Comparison of ENCODE assay signal across 1 cellular context in the genomic region with DNA sequence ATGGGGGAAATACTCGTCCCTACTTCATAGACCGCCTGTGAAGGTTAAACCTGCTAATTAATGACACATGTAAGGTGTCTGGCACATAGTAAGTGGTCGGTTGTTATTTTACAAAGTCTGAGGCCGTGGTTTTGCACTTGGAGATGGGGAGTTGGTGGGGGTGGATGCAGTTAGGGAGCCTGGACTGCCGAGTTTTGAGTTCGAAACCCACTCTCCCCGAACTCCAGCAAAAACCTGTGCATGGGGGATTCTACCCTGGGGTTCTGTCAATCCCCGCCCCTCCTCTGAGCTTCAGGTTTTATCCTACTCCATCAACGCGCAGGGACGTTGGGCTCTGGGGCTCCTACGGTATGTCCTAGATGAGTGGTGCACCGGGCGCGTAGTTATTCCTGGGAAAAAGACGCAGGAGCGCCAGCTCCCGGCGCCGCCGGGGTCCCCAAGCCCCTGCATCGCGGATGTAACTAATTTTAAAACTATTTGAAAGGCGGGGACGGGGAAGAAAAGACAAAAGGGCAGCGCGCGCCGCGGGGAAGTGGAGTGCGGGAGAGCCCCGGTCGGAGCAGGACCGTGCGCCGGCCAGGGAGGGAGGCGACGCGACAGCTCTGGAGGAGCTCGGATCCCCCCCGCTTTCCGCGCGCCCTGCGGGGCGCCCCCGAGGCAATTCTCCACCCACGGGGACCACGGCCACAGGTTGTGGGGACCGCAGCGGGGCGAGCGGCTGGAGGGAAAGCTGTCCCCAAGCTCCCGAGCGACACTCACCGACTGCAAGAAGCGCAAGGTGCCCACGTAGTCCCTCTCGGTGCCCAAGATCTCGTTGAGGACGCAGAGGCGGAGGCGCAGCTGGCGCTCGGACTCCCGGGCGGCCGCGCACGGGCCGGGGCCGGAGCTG.
A peak's percentile ranks its signal among the peaks of the same experiment; 100 is the strongest.
TF ChIP-seq lines count a peak whose summit lies in the region.

No MANE protein-coding gene starts in this region.

TF ChIP-seq in GM12878, 131 proteins besides CTCF, POLR2A, EP300 and RAD21 (continued from another document and continues in another):
- TF ChIP-seq, protein P1, sequence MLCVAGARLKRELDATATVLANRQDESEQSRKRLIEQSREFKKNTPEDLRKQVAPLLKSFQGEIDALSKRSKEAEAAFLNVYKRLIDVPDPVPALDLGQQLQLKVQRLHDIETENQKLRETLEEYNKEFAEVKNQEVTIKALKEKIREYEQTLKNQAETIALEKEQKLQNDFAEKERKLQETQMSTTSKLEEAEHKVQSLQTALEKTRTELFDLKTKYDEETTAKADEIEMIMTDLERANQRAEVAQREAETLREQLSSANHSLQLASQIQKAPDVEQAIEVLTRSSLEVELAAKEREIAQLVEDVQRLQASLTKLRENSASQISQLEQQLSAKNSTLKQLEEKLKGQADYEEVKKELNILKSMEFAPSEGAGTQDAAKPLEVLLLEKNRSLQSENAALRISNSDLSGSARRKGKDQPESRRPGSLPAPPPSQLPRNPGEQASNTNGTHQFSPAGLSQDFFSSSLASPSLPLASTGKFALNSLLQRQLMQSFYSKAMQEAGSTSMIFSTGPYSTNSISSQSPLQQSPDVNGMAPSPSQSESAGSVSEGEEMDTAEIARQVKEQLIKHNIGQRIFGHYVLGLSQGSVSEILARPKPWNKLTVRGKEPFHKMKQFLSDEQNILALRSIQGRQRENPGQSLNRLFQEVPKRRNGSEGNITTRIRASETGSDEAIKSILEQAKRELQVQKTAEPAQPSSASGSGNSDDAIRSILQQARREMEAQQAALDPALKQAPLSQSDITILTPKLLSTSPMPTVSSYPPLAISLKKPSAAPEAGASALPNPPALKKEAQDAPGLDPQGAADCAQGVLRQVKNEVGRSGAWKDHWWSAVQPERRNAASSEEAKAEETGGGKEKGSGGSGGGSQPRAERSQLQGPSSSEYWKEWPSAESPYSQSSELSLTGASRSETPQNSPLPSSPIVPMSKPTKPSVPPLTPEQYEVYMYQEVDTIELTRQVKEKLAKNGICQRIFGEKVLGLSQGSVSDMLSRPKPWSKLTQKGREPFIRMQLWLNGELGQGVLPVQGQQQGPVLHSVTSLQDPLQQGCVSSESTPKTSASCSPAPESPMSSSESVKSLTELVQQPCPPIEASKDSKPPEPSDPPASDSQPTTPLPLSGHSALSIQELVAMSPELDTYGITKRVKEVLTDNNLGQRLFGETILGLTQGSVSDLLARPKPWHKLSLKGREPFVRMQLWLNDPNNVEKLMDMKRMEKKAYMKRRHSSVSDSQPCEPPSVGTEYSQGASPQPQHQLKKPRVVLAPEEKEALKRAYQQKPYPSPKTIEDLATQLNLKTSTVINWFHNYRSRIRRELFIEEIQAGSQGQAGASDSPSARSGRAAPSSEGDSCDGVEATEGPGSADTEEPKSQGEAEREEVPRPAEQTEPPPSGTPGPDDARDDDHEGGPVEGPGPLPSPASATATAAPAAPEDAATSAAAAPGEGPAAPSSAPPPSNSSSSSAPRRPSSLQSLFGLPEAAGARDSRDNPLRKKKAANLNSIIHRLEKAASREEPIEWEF (IDR thresholded peaks at IDR 0.05; ENCODE audit: insufficient replicate concordance, low read depth, low read length) = no peak
- 0 out of 2 replicates have a peak, but pooled peaks have one; percentile 17 for TF ChIP-seq ZSCAN29 (IDR thresholded peaks at IDR 0.05)
- TF ChIP-seq NFXL1 (IDR thresholded peaks at IDR 0.05; ENCODE audit: borderline replicate concordance) = no peak
- TF ChIP-seq ZNF384 (IDR thresholded peaks at IDR 0.05; ENCODE audit: borderline replicate concordance, low read depth, low read length) = no peak
- no peak for TF ChIP-seq ASH2L (IDR thresholded peaks at IDR 0.05; ENCODE audit: borderline replicate concordance, low read depth)
- peak; percentile 29 for TF ChIP-seq MEF2B (IDR thresholded peaks at IDR 0.05; ENCODE audit: partially characterized antibody, poor library complexity, severe bottlenecking)
- TF ChIP-seq HCFC1 (IDR thresholded peaks at IDR 0.05; ENCODE audit: low read length) = no peak
- TF ChIP-seq SMARCA5 (IDR thresholded peaks at IDR 0.05) = peak; percentile 39; the same call in 1 of the 2 replicates
- 0 out of 2 replicates have a peak, but pooled peaks have one; percentile 23 for TF ChIP-seq ESRRA (IDR thresholded peaks at IDR 0.05; ENCODE audit: low read length)
- 0 out of 2 replicates have a peak, but pooled peaks have one; percentile 25 for TF ChIP-seq RB1 (IDR thresholded peaks at IDR 0.05; ENCODE audit: borderline replicate concordance)
- TF ChIP-seq MEF2A (IDR thresholded peaks at IDR 0.05; ENCODE audit: insufficient read depth, low read depth, low read length) = no peak
- no peak for TF ChIP-seq CBX5 (IDR thresholded peaks at IDR 0.05; ENCODE audit: low read depth)
- TF ChIP-seq RUNX3 (IDR thresholded peaks at IDR 0.05; ENCODE audit: low read length) = peak; percentile 28; the same call in 1 of the 2 replicates
- TF ChIP-seq NFYA (IDR thresholded peaks at IDR 0.05; ENCODE audit: borderline replicate concordance, low read depth, low read length) = no peak
- no peak for TF ChIP-seq SP1 (IDR thresholded peaks at IDR 0.05; ENCODE audit: low read depth, low read length)
- peak in 1 of 2 experiments; percentile 66; a peak in 1 of 4 replicates for TF ChIP-seq ETV6 (conservative IDR thresholded peaks at IDR 0.05 in 1 of 2, IDR thresholded peaks at IDR 0.05 in 1 of 2; ENCODE audit: borderline replicate concordance in 1 of 2, low read depth in 1 of 2)
- TF ChIP-seq ATF7 (IDR thresholded peaks at IDR 0.05; ENCODE audit: low read depth) = no peak
- 0 out of 2 replicates have a peak, but pooled peaks have one; percentile 58 for TF ChIP-seq GATAD2B (conservative IDR thresholded peaks at IDR 0.05; ENCODE audit: low read depth)
- TF ChIP-seq WRNIP1 (IDR thresholded peaks at IDR 0.05; ENCODE audit: borderline replicate concordance, low read depth, low read length) = no peak
- 0 out of 2 replicates have a peak, but pooled peaks have one; percentile 23 for TF ChIP-seq POLR2AphosphoS5 (IDR thresholded peaks at IDR 0.05; ENCODE audit: low read length)
- TF ChIP-seq CREM (IDR thresholded peaks at IDR 0.05; ENCODE audit: low read depth) = no peak
- TF ChIP-seq, protein P2, sequence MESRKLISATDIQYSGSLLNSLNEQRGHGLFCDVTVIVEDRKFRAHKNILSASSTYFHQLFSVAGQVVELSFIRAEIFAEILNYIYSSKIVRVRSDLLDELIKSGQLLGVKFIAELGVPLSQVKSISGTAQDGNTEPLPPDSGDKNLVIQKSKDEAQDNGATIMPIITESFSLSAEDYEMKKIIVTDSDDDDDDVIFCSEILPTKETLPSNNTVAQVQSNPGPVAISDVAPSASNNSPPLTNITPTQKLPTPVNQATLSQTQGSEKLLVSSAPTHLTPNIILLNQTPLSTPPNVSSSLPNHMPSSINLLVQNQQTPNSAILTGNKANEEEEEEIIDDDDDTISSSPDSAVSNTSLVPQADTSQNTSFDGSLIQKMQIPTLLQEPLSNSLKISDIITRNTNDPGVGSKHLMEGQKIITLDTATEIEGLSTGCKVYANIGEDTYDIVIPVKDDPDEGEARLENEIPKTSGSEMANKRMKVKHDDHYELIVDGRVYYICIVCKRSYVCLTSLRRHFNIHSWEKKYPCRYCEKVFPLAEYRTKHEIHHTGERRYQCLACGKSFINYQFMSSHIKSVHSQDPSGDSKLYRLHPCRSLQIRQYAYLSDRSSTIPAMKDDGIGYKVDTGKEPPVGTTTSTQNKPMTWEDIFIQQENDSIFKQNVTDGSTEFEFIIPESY (IDR thresholded peaks at IDR 0.05) = no peak
- no peak; the same call in 1 of the 2 replicates for TF ChIP-seq NBN (IDR thresholded peaks at IDR 0.05)
- TF ChIP-seq SREBF1 (IDR thresholded peaks at IDR 0.05; ENCODE audit: low read length) = no peak
- TF ChIP-seq, protein P3, sequence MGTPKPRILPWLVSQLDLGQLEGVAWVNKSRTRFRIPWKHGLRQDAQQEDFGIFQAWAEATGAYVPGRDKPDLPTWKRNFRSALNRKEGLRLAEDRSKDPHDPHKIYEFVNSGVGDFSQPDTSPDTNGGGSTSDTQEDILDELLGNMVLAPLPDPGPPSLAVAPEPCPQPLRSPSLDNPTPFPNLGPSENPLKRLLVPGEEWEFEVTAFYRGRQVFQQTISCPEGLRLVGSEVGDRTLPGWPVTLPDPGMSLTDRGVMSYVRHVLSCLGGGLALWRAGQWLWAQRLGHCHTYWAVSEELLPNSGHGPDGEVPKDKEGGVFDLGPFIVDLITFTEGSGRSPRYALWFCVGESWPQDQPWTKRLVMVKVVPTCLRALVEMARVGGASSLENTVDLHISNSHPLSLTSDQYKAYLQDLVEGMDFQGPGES (IDR thresholded peaks at IDR 0.05) = no peak
- TF ChIP-seq BRCA1 (IDR thresholded peaks at IDR 0.05; ENCODE audit: low read depth, low read length) = no peak
- 0 out of 4 replicates have a peak, but pooled peaks of 1 of the 2 experiments have one; percentile 4 for TF ChIP-seq IKZF2 (IDR thresholded peaks at IDR 0.05)
- TF ChIP-seq SMAD5 (IDR thresholded peaks at IDR 0.05; ENCODE audit: low read depth) = no peak
- no peak for TF ChIP-seq TCF7 (IDR thresholded peaks at IDR 0.05; ENCODE audit: borderline replicate concordance)
- no peak for TF ChIP-seq MYC (IDR thresholded peaks at IDR 0.05; ENCODE audit: insufficient read depth, insufficient read length, insufficient replicate concordance, low read length, severe bottlenecking)
- TF ChIP-seq SRF (IDR thresholded peaks at IDR 0.05; ENCODE audit: low read depth in 2 of 2, low read length in 2 of 2) = no peak
- no peak for TF ChIP-seq STAT1 (conservative IDR thresholded peaks at IDR 0.05)
- TF ChIP-seq, protein P4, sequence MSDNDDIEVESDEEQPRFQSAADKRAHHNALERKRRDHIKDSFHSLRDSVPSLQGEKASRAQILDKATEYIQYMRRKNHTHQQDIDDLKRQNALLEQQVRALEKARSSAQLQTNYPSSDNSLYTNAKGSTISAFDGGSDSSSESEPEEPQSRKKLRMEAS (IDR thresholded peaks at IDR 0.05; ENCODE audit: low read depth, low read length) = no peak
- no peak for TF ChIP-seq KAT2A (conservative IDR thresholded peaks at IDR 0.05; ENCODE audit: control insufficient read depth, low read depth, low read length)
- peak in 1 of 2 experiments; percentile 41; a peak in 1 of 3 replicates for TF ChIP-seq EGR1 (IDR thresholded peaks at IDR 0.05; ENCODE audit: borderline replicate concordance in 1 of 2, low read depth in 2 of 2, low read length in 2 of 2)
- TF ChIP-seq, protein P5, sequence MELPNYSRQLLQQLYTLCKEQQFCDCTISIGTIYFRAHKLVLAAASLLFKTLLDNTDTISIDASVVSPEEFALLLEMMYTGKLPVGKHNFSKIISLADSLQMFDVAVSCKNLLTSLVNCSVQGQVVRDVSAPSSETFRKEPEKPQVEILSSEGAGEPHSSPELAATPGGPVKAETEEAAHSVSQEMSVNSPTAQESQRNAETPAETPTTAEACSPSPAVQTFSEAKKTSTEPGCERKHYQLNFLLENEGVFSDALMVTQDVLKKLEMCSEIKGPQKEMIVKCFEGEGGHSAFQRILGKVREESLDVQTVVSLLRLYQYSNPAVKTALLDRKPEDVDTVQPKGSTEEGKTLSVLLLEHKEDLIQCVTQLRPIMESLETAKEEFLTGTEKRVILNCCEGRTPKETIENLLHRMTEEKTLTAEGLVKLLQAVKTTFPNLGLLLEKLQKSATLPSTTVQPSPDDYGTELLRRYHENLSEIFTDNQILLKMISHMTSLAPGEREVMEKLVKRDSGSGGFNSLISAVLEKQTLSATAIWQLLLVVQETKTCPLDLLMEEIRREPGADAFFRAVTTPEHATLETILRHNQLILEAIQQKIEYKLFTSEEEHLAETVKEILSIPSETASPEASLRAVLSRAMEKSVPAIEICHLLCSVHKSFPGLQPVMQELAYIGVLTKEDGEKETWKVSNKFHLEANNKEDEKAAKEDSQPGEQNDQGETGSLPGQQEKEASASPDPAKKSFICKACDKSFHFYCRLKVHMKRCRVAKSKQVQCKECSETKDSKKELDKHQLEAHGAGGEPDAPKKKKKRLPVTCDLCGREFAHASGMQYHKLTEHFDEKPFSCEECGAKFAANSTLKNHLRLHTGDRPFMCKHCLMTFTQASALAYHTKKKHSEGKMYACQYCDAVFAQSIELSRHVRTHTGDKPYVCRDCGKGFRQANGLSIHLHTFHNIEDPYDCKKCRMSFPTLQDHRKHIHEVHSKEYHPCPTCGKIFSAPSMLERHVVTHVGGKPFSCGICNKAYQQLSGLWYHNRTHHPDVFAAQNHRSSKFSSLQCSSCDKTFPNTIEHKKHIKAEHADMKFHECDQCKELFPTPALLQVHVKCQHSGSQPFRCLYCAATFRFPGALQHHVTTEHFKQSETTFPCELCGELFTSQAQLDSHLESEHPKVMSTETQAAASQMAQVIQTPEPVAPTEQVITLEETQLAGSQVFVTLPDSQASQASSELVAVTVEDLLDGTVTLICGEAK (IDR thresholded peaks at IDR 0.05; ENCODE audit: borderline replicate concordance) = no peak
- TF ChIP-seq, protein P6, sequence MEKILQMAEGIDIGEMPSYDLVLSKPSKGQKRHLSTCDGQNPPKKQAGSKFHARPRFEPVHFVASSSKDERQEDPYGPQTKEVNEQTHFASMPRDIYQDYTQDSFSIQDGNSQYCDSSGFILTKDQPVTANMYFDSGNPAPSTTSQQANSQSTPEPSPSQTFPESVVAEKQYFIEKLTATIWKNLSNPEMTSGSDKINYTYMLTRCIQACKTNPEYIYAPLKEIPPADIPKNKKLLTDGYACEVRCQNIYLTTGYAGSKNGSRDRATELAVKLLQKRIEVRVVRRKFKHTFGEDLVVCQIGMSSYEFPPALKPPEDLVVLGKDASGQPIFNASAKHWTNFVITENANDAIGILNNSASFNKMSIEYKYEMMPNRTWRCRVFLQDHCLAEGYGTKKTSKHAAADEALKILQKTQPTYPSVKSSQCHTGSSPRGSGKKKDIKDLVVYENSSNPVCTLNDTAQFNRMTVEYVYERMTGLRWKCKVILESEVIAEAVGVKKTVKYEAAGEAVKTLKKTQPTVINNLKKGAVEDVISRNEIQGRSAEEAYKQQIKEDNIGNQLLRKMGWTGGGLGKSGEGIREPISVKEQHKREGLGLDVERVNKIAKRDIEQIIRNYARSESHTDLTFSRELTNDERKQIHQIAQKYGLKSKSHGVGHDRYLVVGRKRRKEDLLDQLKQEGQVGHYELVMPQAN (conservative IDR thresholded peaks at IDR 0.05) = peak; percentile 41
- TF ChIP-seq BHLHE40 (IDR thresholded peaks at IDR 0.05; ENCODE audit: borderline replicate concordance in 1 of 2, low read depth in 2 of 2, low read length in 1 of 2) = peak in 1 of 2 experiments; percentile 61; a peak in 1 of 4 replicates
- 0 out of 2 replicates have a peak, but pooled peaks have one; percentile 34 for TF ChIP-seq TBL1XR1 (IDR thresholded peaks at IDR 0.05; ENCODE audit: low read depth, low read length)
